ENCODE assay signal across 1 cellular context in the genomic region with DNA sequence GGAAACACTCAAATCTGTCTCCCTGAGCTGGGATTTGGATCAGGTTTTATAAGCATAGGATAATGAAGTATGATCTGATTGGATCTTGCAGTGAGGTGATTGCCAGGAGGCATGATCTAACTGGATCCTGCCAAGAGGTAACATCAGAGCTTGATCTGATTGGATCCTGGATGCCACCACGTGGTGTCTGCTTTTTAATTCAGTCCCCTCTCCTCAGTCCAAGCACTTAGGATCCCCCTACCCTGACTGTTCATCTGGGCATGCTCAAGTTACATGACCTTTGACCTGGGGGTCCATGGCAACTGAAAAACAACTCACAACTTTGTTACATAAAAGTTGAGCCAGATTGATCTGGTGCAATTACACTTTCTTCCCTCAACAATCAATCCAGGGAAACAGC.
TF ChIP-seq lines count a peak whose summit lies in the region.

No MANE protein-coding gene starts in this region.

TF ChIP-seq in SK-N-SH treated with all-trans-retinoic acid at 6 μM for 48 hours, 23 proteins besides CTCF, POLR2A, EP300 and RAD21 (continued from another document):
- TF ChIP-seq, protein P1, sequence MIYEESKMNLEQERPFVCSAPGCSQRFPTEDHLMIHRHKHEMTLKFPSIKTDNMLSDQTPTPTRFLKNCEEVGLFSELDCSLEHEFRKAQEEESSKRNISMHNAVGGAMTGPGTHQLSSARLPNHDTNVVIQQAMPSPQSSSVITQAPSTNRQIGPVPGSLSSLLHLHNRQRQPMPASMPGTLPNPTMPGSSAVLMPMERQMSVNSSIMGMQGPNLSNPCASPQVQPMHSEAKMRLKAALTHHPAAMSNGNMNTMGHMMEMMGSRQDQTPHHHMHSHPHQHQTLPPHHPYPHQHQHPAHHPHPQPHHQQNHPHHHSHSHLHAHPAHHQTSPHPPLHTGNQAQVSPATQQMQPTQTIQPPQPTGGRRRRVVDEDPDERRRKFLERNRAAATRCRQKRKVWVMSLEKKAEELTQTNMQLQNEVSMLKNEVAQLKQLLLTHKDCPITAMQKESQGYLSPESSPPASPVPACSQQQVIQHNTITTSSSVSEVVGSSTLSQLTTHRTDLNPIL (CRISPR knock-in tag; IDR thresholded peaks at IDR 0.05; ENCODE audit: low read depth), result no peak
- TF ChIP-seq ZFP3 (CRISPR knock-in tag; IDR thresholded peaks at IDR 0.05) (no peak), ARNTL (CRISPR knock-in tag; IDR thresholded peaks at IDR 0.05; ENCODE audit: borderline replicate concordance, low read depth) (no peak), GLIS3 (CRISPR knock-in tag; IDR thresholded peaks at IDR 0.05) (no peak), ISL1 (CRISPR knock-in tag; IDR thresholded peaks at IDR 0.05) (no peak), ZNF565 (CRISPR knock-in tag; conservative IDR thresholded peaks at IDR 0.05; ENCODE audit: low read depth) (no peak), ZNF8 (CRISPR knock-in tag; IDR thresholded peaks at IDR 0.05) (no peak)
- TF ChIP-seq, protein P2, sequence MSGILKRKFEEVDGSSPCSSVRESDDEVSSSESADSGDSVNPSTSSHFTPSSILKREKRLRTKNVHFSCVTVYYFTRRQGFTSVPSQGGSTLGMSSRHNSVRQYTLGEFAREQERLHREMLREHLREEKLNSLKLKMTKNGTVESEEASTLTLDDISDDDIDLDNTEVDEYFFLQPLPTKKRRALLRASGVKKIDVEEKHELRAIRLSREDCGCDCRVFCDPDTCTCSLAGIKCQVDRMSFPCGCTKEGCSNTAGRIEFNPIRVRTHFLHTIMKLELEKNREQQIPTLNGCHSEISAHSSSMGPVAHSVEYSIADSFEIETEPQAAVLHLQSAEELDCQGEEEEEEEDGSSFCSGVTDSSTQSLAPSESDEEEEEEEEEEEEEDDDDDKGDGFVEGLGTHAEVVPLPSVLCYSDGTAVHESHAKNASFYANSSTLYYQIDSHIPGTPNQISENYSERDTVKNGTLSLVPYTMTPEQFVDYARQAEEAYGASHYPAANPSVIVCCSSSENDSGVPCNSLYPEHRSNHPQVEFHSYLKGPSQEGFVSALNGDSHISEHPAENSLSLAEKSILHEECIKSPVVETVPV (CRISPR knock-in tag; IDR thresholded peaks at IDR 0.05), result no peak
